8 cellular contexts compared by ENCODE assay signal in genomic region chr4:55395218-55395528, GRCh38. TPM values are rescaled to one million over a fixed set of nuclear protein-coding genes. Genes with fewer than 3 reads are reported as not detected.
DNase-seq lines count a peak whose midpoint lies in the region; ATAC-seq, FAIRE-seq and TF ChIP-seq lines count a peak whose summit lies in the region.

No MANE protein-coding gene starts in this region.

- H3K4me1 ChIP-seq in Caco-2, result peaks cover 7% of the 10 kb centered on the region; the same call in 1 of the 2 replicates
- peaks cover 16 to 31% of the 10 kb centered on the region in 2 experiments; a peak in 4 of 5 replicates for H3K4me1 ChIP-seq in K562 (replicated peaks in 1 of 2; ENCODE audit: control insufficient read depth in 2 of 2, insufficient read depth in 2 of 2, low read length in 2 of 2)
- H3K4me1 ChIP-seq in mucosa of descending colon (ENCODE audit: low read depth), result peaks cover 26% of the 10 kb centered on the region

- peaks cover 52% of the 10 kb centered on the region for H3K79me2 ChIP-seq in K562 (ENCODE audit: control insufficient read depth, insufficient read depth, low read length)

- POLR2A ChIA-PET in Caco-2 (lab: Charles Lee) (interaction anchor here (0.7 to 1.1 kb wide), 3 partner anchors 9 to 734 kb away, joined by 3 to 4 read pairs (median 3); no protein-coding TSS in a partner anchor), K562 (lab: Yijun Ruan, JAX) (interaction anchor here (0.6 to 3.4 kb wide), 10 partner anchors 9 to 825 kb away, joined by 3 to 23 read pairs (median 4); partner anchors contain the start of genes CEP135 and SRD5A3)

- no peak for TF ChIP-seq POLR2A in K562 (conservative IDR thresholded peaks at IDR 0.05)

- peak overlapping the region; percentile 94 for H3K27ac Mint-ChIP-seq in Caco-2 (ENCODE audit: unreplicated experiment)

- H3K27ac ChIP-seq in K562 (ENCODE audit: extremely low read depth, low read depth, low read length), result peak overlapping the region; percentile 90

- 2% methylated on average over 4 of the region's 4 CpGs for WGBS in K562 (ENCODE audit: insufficient coverage, low coverage, missing lambda C conversion rate)

- TSS peak; percentile 89 for BruUV-seq in Caco-2 (replicated peaks; lab: Mats Ljungman, UMichigan)
- TSS peak; percentile 87 for BruUV-seq in K562 (replicated peaks; lab: Mats Ljungman, UMichigan)

- peaks cover 24% of the 10 kb centered on the region for H3K4me1 Mint-ChIP-seq in Caco-2 (ENCODE audit: low read depth, unreplicated experiment)

- intact Hi-C loops in Caco-2 (cut with micrococcal nuclease; ENCODE audit: unreplicated experiment), result loop anchor here (1.0 to 2.0 kb wide), 3 partner anchors 9 to 48 kb away; partner anchors contain the start of gene SRD5A3
- intact Hi-C loops in K562 (cut with micrococcal nuclease), result loop anchor here (1.0 to 5.0 kb wide), 2 partner anchors 49 to 237 kb away; partner anchors contain the start of gene SRD5A3
- intact Hi-C loops in mucosa of descending colon (cut with DNase I, micrococcal nuclease), result loop anchor here in 1 of 2 donors (10.0 kb wide), 1 partner anchor 50 kb away; the partner anchor contains the start of gene SRD5A3

- no peak for TF ChIP-seq EP300 in K562 (IDR thresholded peaks at IDR 0.05; ENCODE audit: low read length)

- peak overlapping the region; percentile 96 for H2AFZ ChIP-seq in K562 (ENCODE audit: low read depth, low read length)

- no peak for DNase-seq in Caco-2
- DNase-seq in K562 (ENCODE audit: extremely low read depth in 1 of 4, low spot score in 3 of 4), result no peak
- DNase-seq in mucosa of descending colon, result no peak
- DNase-seq in stimulated activated CD4-positive, alpha-beta T cell treated with anti-CD3 and anti-CD28 coated beads, Interleukin-4, amount 100 ng/mL, for 4 hours, result no peak
- no peak for DNase-seq in hippocampal formation (lab: John Stamatoyannopoulos, UW)
- no peak for DNase-seq in CD1c-positive myeloid dendritic cell (ENCODE audit: extremely low spot score)

- CTCF ChIA-PET in Caco-2 (lab: Charles Lee), result interaction anchor here (0.8 kb wide), 1 partner anchor 9 kb away, joined by 4 read pairs; no protein-coding TSS in a partner anchor
- CTCF ChIA-PET in K562 (lab: Yijun Ruan, JAX; ENCODE audit: low intra/inter-chr PET ratio), result no interaction called here

- H3K36me3 ChIP-seq in Caco-2 (ENCODE audit: control insufficient read depth, insufficient read depth, low read length) (no peaks in the 10 kb centered on the region), K562 (ENCODE audit: control insufficient read depth, insufficient read depth, low read length) (peaks cover 28% of the 10 kb centered on the region), mucosa of descending colon (ENCODE audit: low read depth) (no peaks in the 10 kb centered on the region)

- H3K9me3 ChIP-seq in Caco-2 (no peaks in the 10 kb centered on the region), K562 (replicated peaks; ENCODE audit: control insufficient read depth, insufficient read depth, low read depth, low read length) (no peaks in the 10 kb centered on the region), mucosa of descending colon (no peaks in the 10 kb centered on the region)

- no peak for TF ChIP-seq RAD21 in K562 (CRISPR knock-in tag; conservative IDR thresholded peaks at IDR 0.05 in 1 of 2, IDR thresholded peaks at IDR 0.05 in 1 of 2)

- H3K4me3 ChIP-seq in Caco-2 (ENCODE audit: low read depth, low read length) (peak overlapping the region; percentile 89), K562 (peak overlapping the region; percentile 97), mucosa of descending colon (peak overlapping the region; percentile 92)

- ATAC-seq in HG02885 (IDR thresholded peaks at IDR 0.05; ENCODE audit: poor library complexity, unreplicated experiment), result peak; percentile 0
- no peak for ATAC-seq in K562
- ATAC-seq in mucosa of descending colon, result no peak
- ATAC-seq in HG03196 (IDR thresholded peaks at IDR 0.05; ENCODE audit: unreplicated experiment), result no peak

- H4K20me1 ChIP-seq in K562 (replicated peaks; ENCODE audit: control insufficient read depth, insufficient read depth, low read length), result peaks cover 27% of the 10 kb centered on the region

- TF ChIP-seq CTCF in Caco-2 (IDR thresholded peaks at IDR 0.05; ENCODE audit: insufficient read depth in 1 of 2, low read depth in 1 of 2, low read length in 1 of 2, severe bottlenecking in 1 of 2, unreplicated experiment in 1 of 2), result no peak
- TF ChIP-seq CTCF in K562 (IDR thresholded peaks at IDR 0.05 in 2 of 3, conservative IDR thresholded peaks at IDR 0.05 in 1 of 3; ENCODE audit: insufficient read depth in 2 of 3, low read depth in 1 of 3, low read length in 3 of 3), result 0 out of 6 replicates have a peak, but pooled peaks of 1 of the 3 experiments have one; percentile 9
- no peak for TF ChIP-seq CTCF in mucosa of descending colon (IDR thresholded peaks at IDR 0.05)

- peak overlapping the region; percentile 91 for H3K4me3 Mint-ChIP-seq in Caco-2 (ENCODE audit: unreplicated experiment)

- peak overlapping the region; percentile 93 for H3K4me2 ChIP-seq in K562 (ENCODE audit: insufficient read depth, low read length)

- H3K9ac ChIP-seq in K562 (ENCODE audit: insufficient read depth in 1 of 2, low read depth in 2 of 2, low read length in 2 of 2), result peak overlapping the region; percentile 92 to 95

- in situ Hi-C loops in K562 (cut with MboI), result no loop called here

- H3K27me3 Mint-ChIP-seq in Caco-2 (ENCODE audit: insufficient read depth, unreplicated experiment), result no peaks in the 10 kb centered on the region

- peaks cover 3% of the 10 kb centered on the region for H3K9me1 ChIP-seq in K562 (ENCODE audit: control insufficient read depth, insufficient read depth, low read length)

- FAIRE-seq in K562 (lab: Jason Lieb, UNC), result peak; percentile 65

- peaks cover 35% of the 10 kb centered on the region for H3K36me3 Mint-ChIP-seq in Caco-2 (ENCODE audit: insufficient read depth, unreplicated experiment)

- H3K27me3 ChIP-seq in Caco-2 (replicated peaks; ENCODE audit: control insufficient read depth, insufficient read depth, low read length) (no peaks in the 10 kb centered on the region), K562 (ENCODE audit: control insufficient read depth in 2 of 2, insufficient read depth in 2 of 2, low read length in 2 of 2) (no peaks in the 10 kb centered on the region)

- no peaks in the 10 kb centered on the region for H3K9me3 Mint-ChIP-seq in Caco-2 (ENCODE audit: unreplicated experiment)

TF ChIP-seq in K562, 482 proteins besides CTCF, POLR2A, EP300 and RAD21 (continues in another document):
- TF ChIP-seq TARDBP (IDR thresholded peaks at IDR 0.05), result no peak
- TF ChIP-seq EP400 (IDR thresholded peaks at IDR 0.05), result no peak
- 0 out of 2 replicates have a peak, but pooled peaks have one; percentile 7 for TF ChIP-seq HOXB6 (CRISPR knock-in tag; IDR thresholded peaks at IDR 0.05; ENCODE audit: borderline replicate concordance)

RNA-seq across cellular contexts. Expression of gene TMEM165, which starts 0.6 kb away (rescaled TPM):
- 90.4 and 91.9 TPM in 2 replicates for total RNA-seq in Caco-2 (2022)
- total RNA-seq in K562 (2011; cell fraction: chromatin; rRNA removed; ENCODE audit: low replicate concordance), result 347 and 666 TPM in 2 replicates
- total RNA-seq in K562 (2011; cell fraction: nucleolus; rRNA removed), result 225 and 269 TPM in 2 replicates
- 544 and 827 TPM in 2 replicates for total RNA-seq in K562 (2011; cell fraction: nucleoplasm; rRNA removed)
- total RNA-seq in K562 (2014; rRNA removed), result 112 and 116 TPM in 2 replicates
- 96.6 and 96.8 TPM in 2 replicates for total RNA-seq in K562 (2014; rRNA removed; fragmentation: Illumina TruSeq; extraction: Trizol)
- total RNA-seq in K562 (2015; rRNA removed; fragmentation: Illumina TruSeq; extraction: Trizol), result 91.7 and 97.1 TPM in 2 replicates
- total RNA-seq in K562 (2021), result 84.6 and 97.5 TPM in 2 replicates
- polyA plus RNA-seq in K562 (2011; rRNA removed), result 145 and 174 TPM in 2 replicates
- polyA plus RNA-seq in K562 (2011; cell fraction: cytosol; rRNA removed), result 80.4 and 158 TPM in 2 replicates
- 179 and 244 TPM in 2 replicates for polyA plus RNA-seq in K562 (2011; cell fraction: nucleus; rRNA removed)
- 54.2 and 62.0 TPM in 2 replicates for polyA plus RNA-seq in K562 (2012)
- 58.7 and 70.6 TPM in 2 replicates for polyA plus RNA-seq in K562 (2014; fragmentation: Illumina TruSeq; extraction: Trizol)
- polyA plus RNA-seq in K562 (2014; fragmentation: Nextera tagmentation; extraction: Ambion mirVana), result 10 to 100 TPM; 21.3 to 27.5 TPM
- 105 and 106 TPM in 2 replicates for polyA plus RNA-seq in K562 (2014; rRNA removed)
- polyA minus RNA-seq in K562 (2011; rRNA and poly(A)+ RNA removed), result 177 and 204 TPM in 2 replicates
- 53.2 and 61.2 TPM in 2 replicates for polyA minus RNA-seq in K562 (2011; cell fraction: cytosol; rRNA and poly(A)+ RNA removed)
- 110 and 180 TPM in 2 replicates for polyA minus RNA-seq in K562 (2011; cell fraction: nucleus; rRNA and poly(A)+ RNA removed)
- total RNA-seq in mucosa of descending colon, result 10 to 100 TPM; 56.4 to 85.8 (median 77.6) TPM

RNA-seq across cellular contexts. Expression of gene SRD5A3, which starts 49.1 kb away (rescaled TPM):
- total RNA-seq in Caco-2 (2022) (22.6 and 26.9 TPM in 2 replicates), K562 (2014; rRNA removed) (9.1 and 12.0 TPM in 2 replicates), K562 (2014; rRNA removed; fragmentation: Illumina TruSeq; extraction: Trizol) (15.7 and 16.2 TPM in 2 replicates), K562 (2015; rRNA removed; fragmentation: Illumina TruSeq; extraction: Trizol) (10.6 and 13.3 TPM in 2 replicates), K562 (2021) (21.6 and 21.7 TPM in 2 replicates), mucosa of descending colon (10 to 100 TPM in 2 of 3 donors, 1 to 10 TPM in 1; 5.9 to 14.7 (median 14.0) TPM)
- 12.9 and 19.1 TPM in 2 replicates for total RNA-seq in K562 (2011; cell fraction: chromatin; rRNA removed; ENCODE audit: low replicate concordance)
- 12.9 and 13.5 TPM in 2 replicates for total RNA-seq in K562 (2011; cell fraction: nucleolus; rRNA removed)
- 22.7 and 23.1 TPM in 2 replicates for total RNA-seq in K562 (2011; cell fraction: nucleoplasm; rRNA removed)
- polyA plus RNA-seq in K562 (2011; rRNA removed) (34.0 and 37.0 TPM in 2 replicates), K562 (2014; fragmentation: Illumina TruSeq; extraction: Trizol) (15.0 and 17.0 TPM in 2 replicates), K562 (2014; fragmentation: Nextera tagmentation; extraction: Ambion mirVana) (1 to 10 TPM; 2.5 to 5.3 TPM), K562 (2014; rRNA removed) (10.0 and 14.1 TPM in 2 replicates)
- polyA plus RNA-seq in K562 (2011; cell fraction: cytosol; rRNA removed), result 14.5 and 26.4 TPM in 2 replicates
- 6.9 and 11.5 TPM in 2 replicates for polyA plus RNA-seq in K562 (2011; cell fraction: nucleus; rRNA removed)
- polyA plus RNA-seq in K562 (2012), result 17.2 and 29.6 TPM in 2 replicates
- 25.0 and 35.5 TPM in 2 replicates for polyA minus RNA-seq in K562 (2011; rRNA and poly(A)+ RNA removed)
- 9.6 and 16.2 TPM in 2 replicates for polyA minus RNA-seq in K562 (2011; cell fraction: cytosol; rRNA and poly(A)+ RNA removed)
- 2.2 and 3.1 TPM in 2 replicates for polyA minus RNA-seq in K562 (2011; cell fraction: nucleus; rRNA and poly(A)+ RNA removed)
